Comparison of ENCODE assay signal across 16 cellular contexts in the genomic region with DNA sequence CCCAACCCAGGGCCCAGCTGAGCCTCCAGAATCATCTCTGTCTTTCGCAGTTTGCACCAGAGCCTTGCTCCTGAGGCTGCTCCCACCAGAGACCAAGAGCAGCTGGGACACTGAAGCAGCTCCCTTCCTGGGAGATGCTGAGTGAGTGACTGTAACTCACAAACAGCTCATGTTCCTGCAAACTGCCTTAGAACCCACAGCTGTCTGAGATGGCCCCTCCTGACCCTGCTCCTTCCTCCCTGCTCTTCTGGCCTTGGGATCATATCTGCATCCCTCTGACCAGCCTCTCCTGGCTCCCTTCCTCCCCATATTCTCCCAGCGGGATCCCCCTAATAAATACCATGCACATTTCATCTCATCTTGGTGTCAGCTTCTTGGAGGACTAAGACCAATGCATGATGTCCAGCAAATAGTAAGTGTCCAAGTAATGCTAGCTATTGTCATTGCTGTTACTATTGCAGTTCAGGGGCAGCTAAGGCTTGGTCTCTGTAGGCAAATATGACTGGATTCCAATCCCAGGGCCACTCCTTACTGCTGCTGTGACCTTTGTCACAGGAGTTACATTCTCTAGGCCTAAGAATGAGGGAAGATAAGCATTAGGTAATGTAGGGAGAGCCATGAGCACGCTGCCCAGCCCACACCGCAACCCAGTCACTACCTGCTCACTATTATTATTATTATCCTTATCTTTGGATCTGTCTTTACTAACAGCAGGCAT. TPM values are rescaled to one million over a fixed set of nuclear protein-coding genes. Genes with fewer than 3 reads are reported as not detected.
DNase-seq lines count a peak whose midpoint lies in the region; ATAC-seq, FAIRE-seq and TF ChIP-seq lines count a peak whose summit lies in the region.
"Had no signal": no experiment of that assay in that cellular context is flagged by ENCODE, and none has a peak within 500 bp of the region (broad histone marks: within the 10 kb centered on the region; RNA-seq: fewer than 3 reads in every experiment).

No MANE protein-coding gene starts in this region.

- H3K9ac ChIP-seq in BLaER1 (peak overlapping the region; percentile 74), mucosa of stomach (ENCODE audit: low read length) (peak overlapping the region; percentile 61)

- no peak for FAIRE-seq in H54 (lab: Jason Lieb, UNC)

- no peak for ATAC-seq in central memory CD8-positive, alpha-beta T cell (replicated peaks; ENCODE audit: extremely low read depth, poor library complexity, severe bottlenecking)
- ATAC-seq in GM21381 (IDR thresholded peaks at IDR 0.05; ENCODE audit: unreplicated experiment), result no peak

- DNase-seq in ELF-1 (ENCODE audit: low read depth, low spot score), result peak; percentile 48
- no peak for DNase-seq in central memory CD8-positive, alpha-beta T cell (ENCODE audit: low spot score in 2 of 2)
- no peak for DNase-seq in H54 (ENCODE audit: insufficient read length, low spot score)
- no peak for DNase-seq in T1000 (lab: John Stamatoyannopoulos, UW)
- DNase-seq in endothelial cell (ENCODE audit: low spot score), result no peak
- DNase-seq: activated effector memory CD4-positive, alpha-beta T cell treated with Interleukin-2 at 50 U/mL for 16 hours; dermis blood vessel endothelial cell; hypothalamus; nephron progenitor cell; SHP77; stimulated activated CD4-positive, alpha-beta T cell treated with anti-CD3 and anti-CD28 coated beads, Interleukin-2, amount 100 ng/mL, for 48 hours; stimulated activated CD8-positive, alpha-beta memory T cell treated with anti-CD3 and anti-CD28 coated beads, Interleukin-4, amount 100 ng/mL, for 48 hours; upper lobe of left lung had no signal

- H3K27ac ChIP-seq in BLaER1, result peak overlapping the region; percentile 98

- H3K27ac Mint-ChIP-seq in central memory CD8-positive, alpha-beta T cell (ENCODE audit: low read depth), result peak overlapping the region; percentile 16
- H3K27ac Mint-ChIP-seq in endothelial cell (ENCODE audit: unreplicated experiment), result no peak overlapping the region
- H3K27ac Mint-ChIP-seq: nephron progenitor cell had no signal

- no peak for TF ChIP-seq CTCF in endothelial cell (IDR thresholded peaks at IDR 0.05; ENCODE audit: unreplicated experiment)

- H3K4me3 ChIP-seq in BLaER1, result peak overlapping the region; percentile 16; the same call in 1 of the 2 replicates
- H3K4me3 ChIP-seq in mucosa of stomach (ENCODE audit: low read length), result peak overlapping the region; percentile 7
- H3K4me3 ChIP-seq: upper lobe of left lung had no signal

- peak overlapping the region; percentile 97 for H3K4me2 ChIP-seq in BLaER1

- no peaks in the 10 kb centered on the region for H3K9me3 ChIP-seq in BLaER1
- no peaks in the 10 kb centered on the region for H3K9me3 ChIP-seq in mucosa of stomach (ENCODE audit: control insufficient read depth, low read length)
- H3K9me3 ChIP-seq: upper lobe of left lung had no signal

- no peaks in the 10 kb centered on the region for H3K27me3 Mint-ChIP-seq in central memory CD8-positive, alpha-beta T cell
- H3K27me3 Mint-ChIP-seq in endothelial cell (ENCODE audit: unreplicated experiment), result peaks cover 6% of the 10 kb centered on the region

- H3K4me1 ChIP-seq in BLaER1 (peaks cover 99% of the 10 kb centered on the region), mucosa of stomach (ENCODE audit: control insufficient read depth, insufficient read depth, low read length) (peaks cover 60% of the 10 kb centered on the region)

- peaks cover 19% of the 10 kb centered on the region for H3K4me1 Mint-ChIP-seq in central memory CD8-positive, alpha-beta T cell
- H3K4me1 Mint-ChIP-seq in endothelial cell (ENCODE audit: unreplicated experiment), result no peaks in the 10 kb centered on the region

- TF ChIP-seq POLR2A in H54 (IDR thresholded peaks at IDR 0.05; ENCODE audit: low read depth, low read length), result no peak

- H3K27me3 ChIP-seq in BLaER1, result no peaks in the 10 kb centered on the region
- H3K27me3 ChIP-seq in mucosa of stomach (ENCODE audit: control insufficient read depth, insufficient read depth, low read length), result no peaks in the 10 kb centered on the region
- H3K27me3 ChIP-seq: upper lobe of left lung had no signal

- H3K36me3 ChIP-seq in BLaER1 (peaks cover 80% of the 10 kb centered on the region), mucosa of stomach (ENCODE audit: control insufficient read depth, insufficient read depth, low read length) (no peaks in the 10 kb centered on the region)

- no peaks in the 10 kb centered on the region for H3K9me3 Mint-ChIP-seq in central memory CD8-positive, alpha-beta T cell
- no peaks in the 10 kb centered on the region for H3K9me3 Mint-ChIP-seq in endothelial cell (ENCODE audit: unreplicated experiment)
- H3K9me3 Mint-ChIP-seq: nephron progenitor cell had no signal

- H4K20me1 ChIP-seq in BLaER1, result peaks cover 5% of the 10 kb centered on the region; the same call in 1 of the 2 replicates

- no peak overlapping the region for H3K4me3 Mint-ChIP-seq in central memory CD8-positive, alpha-beta T cell
- no peak overlapping the region for H3K4me3 Mint-ChIP-seq in endothelial cell (ENCODE audit: unreplicated experiment)
- H3K4me3 Mint-ChIP-seq: nephron progenitor cell had no signal

- H3K36me3 Mint-ChIP-seq in central memory CD8-positive, alpha-beta T cell (ENCODE audit: insufficient read depth), result peaks cover 24% of the 10 kb centered on the region
- no peaks in the 10 kb centered on the region for H3K36me3 Mint-ChIP-seq in endothelial cell (ENCODE audit: low read depth, unreplicated experiment)

RNA-seq across cellular contexts. Expression of a gene that starts 47.9 kb away (rescaled TPM):
- 0.62 TPM for total RNA-seq in endothelial cell (ENCODE audit: unreplicated experiment)
